8 cellular contexts compared by ENCODE assay signal in the genomic region with DNA sequence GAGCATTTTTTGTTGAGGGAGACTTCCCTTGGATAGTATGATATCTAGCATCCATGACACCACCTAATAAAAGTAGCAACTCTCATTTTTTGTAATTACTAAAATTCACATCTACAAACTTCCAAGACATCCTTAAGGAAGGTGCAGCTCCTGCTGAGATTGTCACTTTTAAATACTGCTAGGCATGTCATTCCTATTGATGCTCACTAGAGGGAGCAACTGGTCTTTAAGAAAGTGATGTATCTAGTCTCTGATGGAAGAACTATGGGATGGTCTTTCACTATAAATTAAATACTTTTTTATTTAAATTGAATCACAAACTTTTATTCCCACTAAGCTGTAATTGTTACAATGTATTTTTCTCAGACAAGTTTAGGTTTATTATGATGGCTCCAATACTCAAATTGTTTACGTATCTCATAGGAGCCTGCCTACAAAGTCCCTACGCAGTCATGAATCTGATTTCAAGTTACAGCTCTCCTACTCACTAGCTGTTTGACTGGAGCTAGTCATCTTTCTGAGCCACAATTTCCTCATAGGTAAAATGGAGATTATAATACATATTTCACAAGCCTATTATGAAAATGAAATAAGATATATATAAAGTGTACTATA. TPM values are rescaled to one million over a fixed set of nuclear protein-coding genes. Genes with fewer than 3 reads are reported as not detected.
DNase-seq lines count a peak whose midpoint lies in the region; ATAC-seq and TF ChIP-seq lines count a peak whose summit lies in the region.

No MANE protein-coding gene starts in this region.

- DNase-seq in Right ventricle myocardium superior, result no peak
- DNase-seq in Right ventricle myocardium inferior (ENCODE audit: missing footprints), result no peak
- DNase-seq in RPMI7951 (ENCODE audit: low read depth), result peak; percentile 54
- DNase-seq in epithelial cell of esophagus (ENCODE audit: low read depth), result peak; percentile 73
- no peak for DNase-seq in natural killer cell
- no peak for DNase-seq in activated CD4-positive, alpha-beta T cell treated with anti-CD3 and anti-CD28 coated beads, Interleukin-2, amount 50 U/mL, for 4 hours
- no peak for DNase-seq in T-helper 2 cell treated with Interferon-gamma antibody and Interleukin-4, amounts not matched to agents 5 μg/mL and 100 μg/mL, for 36 hours (ENCODE audit: low spot score)

- H3K27me3 Mint-ChIP-seq in natural killer cell (ENCODE audit: low read depth in 2 of 2), result no peaks in the 10 kb centered on the region
- peaks cover 7% of the 10 kb centered on the region for H3K27me3 Mint-ChIP-seq in T-helper 2 cell treated with Interferon-gamma antibody and Interleukin-4, amounts not matched to agents 5 μg/mL and 100 μg/mL, for 36 hours (ENCODE audit: low read depth)

- no peaks in the 10 kb centered on the region for H3K9me3 Mint-ChIP-seq in natural killer cell
- no peaks in the 10 kb centered on the region for H3K9me3 Mint-ChIP-seq in T-helper 2 cell treated with Interferon-gamma antibody and Interleukin-4, amounts not matched to agents 5 μg/mL and 100 μg/mL, for 36 hours

- ATAC-seq in Right ventricle myocardium superior (ENCODE audit: poor library complexity) (peak; percentile 81), Right ventricle myocardium inferior (no peak), HG03565 (IDR thresholded peaks at IDR 0.05; ENCODE audit: unreplicated experiment) (peak; percentile 74), natural killer cell (peak; percentile 82 to 96 (median 94))

- no peak overlapping the region for H3K27ac Mint-ChIP-seq in natural killer cell
- no peak overlapping the region for H3K27ac Mint-ChIP-seq in T-helper 2 cell treated with Interferon-gamma antibody and Interleukin-4, amounts not matched to agents 5 μg/mL and 100 μg/mL, for 36 hours

- no peak overlapping the region for H3K4me3 Mint-ChIP-seq in natural killer cell
- no peak overlapping the region for H3K4me3 Mint-ChIP-seq in T-helper 2 cell treated with Interferon-gamma antibody and Interleukin-4, amounts not matched to agents 5 μg/mL and 100 μg/mL, for 36 hours

- intact Hi-C loops in Right ventricle myocardium superior (cut with DNase I), result loop anchor here (5.0 kb wide), 1 partner anchor 245 kb away; no protein-coding TSS in a partner anchor
- intact Hi-C loops in Right ventricle myocardium inferior (cut with DNase I), result loop anchor here (2.0 to 5.0 kb wide), 2 partner anchors 160 to 245 kb away; no protein-coding TSS in a partner anchor
- intact Hi-C loops in natural killer cell (cut with micrococcal nuclease), result loop anchor here (1.0 to 2.0 kb wide), 2 partner anchors 245 to 273 kb away; no protein-coding TSS in a partner anchor

- no peaks in the 10 kb centered on the region for H3K36me3 Mint-ChIP-seq in natural killer cell
- H3K36me3 Mint-ChIP-seq in T-helper 2 cell treated with Interferon-gamma antibody and Interleukin-4, amounts not matched to agents 5 μg/mL and 100 μg/mL, for 36 hours (ENCODE audit: low read depth), result no peaks in the 10 kb centered on the region

- H3K4me1 Mint-ChIP-seq in natural killer cell, result no peaks in the 10 kb centered on the region
- no peaks in the 10 kb centered on the region for H3K4me1 Mint-ChIP-seq in T-helper 2 cell treated with Interferon-gamma antibody and Interleukin-4, amounts not matched to agents 5 μg/mL and 100 μg/mL, for 36 hours (ENCODE audit: low read depth)

- TF ChIP-seq CTCF in epithelial cell of esophagus (IDR thresholded peaks at IDR 0.05; ENCODE audit: insufficient read depth, low read depth, low read length, missing control alignments), result peak; percentile 84
- peak; percentile 95 for TF ChIP-seq CTCF in natural killer cell (IDR thresholded peaks at IDR 0.05)

- no peak overlapping the region for H3K4me3 ChIP-seq in epithelial cell of esophagus (ENCODE audit: low read length)

RNA-seq across cellular contexts. Expression of gene TSPYL1, which starts 8.0 kb away (rescaled TPM):
- total RNA-seq in Right ventricle myocardium superior, result 70.3 TPM
- 80.6 TPM for total RNA-seq in Right ventricle myocardium inferior
- total RNA-seq in RPMI7951 (2014; rRNA removed; shearing (Covaris generic)), result 53.4 and 57.9 TPM in 2 replicates
- 100 to 1,000 TPM; 134 to 143 (median 142) TPM for total RNA-seq in natural killer cell

RNA-seq across cellular contexts. Expression of gene TSPYL4, which starts 33.9 kb away (rescaled TPM):
- total RNA-seq in Right ventricle myocardium superior, result 26.0 TPM
- total RNA-seq in Right ventricle myocardium inferior, result 27.4 TPM
- total RNA-seq in RPMI7951 (2014; rRNA removed; shearing (Covaris generic)), result 17.4 and 19.5 TPM in 2 replicates
- 10 to 100 TPM; 21.5 to 36.8 (median 26.5) TPM for total RNA-seq in natural killer cell

Comparison
In these comparisons a context has a peak if more than half of its experiments do, and no peak if none do; other contexts are left out.
1. DNase-seq: peak in RPMI7951 (single experiment) and epithelial cell of esophagus (single experiment); none in Right ventricle myocardium superior (single experiment), Right ventricle myocardium inferior (single experiment), natural killer cell (single experiment), activated CD4-positive, alpha-beta T cell treated with anti-CD3 and anti-CD28 coated beads, Interleukin-2, amount 50 U/mL, for 4 hours (0 of 2) and T-helper 2 cell treated with Interferon-gamma antibody and Interleukin-4, amounts not matched to agents 5 μg/mL and 100 μg/mL, for 36 hours (single experiment).